ENCODE assay signal across 8 cellular contexts in genomic region chr20:25077610-25078169, GRCh38. TPM values are rescaled to one million over a fixed set of nuclear protein-coding genes. Genes with fewer than 3 reads are reported as not detected.
DNase-seq lines count a peak whose midpoint lies in the region; ATAC-seq and TF ChIP-seq lines count a peak whose summit lies in the region.

No MANE protein-coding gene starts in this region.

- H3K27ac ChIP-seq in cingulate gyrus (ENCODE audit: low read depth, low read length) = peak overlapping the region; percentile 47

- no peaks in the 10 kb centered on the region for H3K36me3 ChIP-seq in mucosa of descending colon (ENCODE audit: low read depth)

- POLR2A ChIA-PET in AG04449 (lab: Yijun Ruan, JAX) = no interaction called here

- H3K4me3 ChIP-seq in AG04449 (ENCODE audit: low read depth, low read length) (peak overlapping the region; percentile 29), mucosa of descending colon (no peak overlapping the region)

- TF ChIP-seq CTCF in AG04449 (IDR thresholded peaks at IDR 0.05; ENCODE audit: insufficient read depth, low read length, missing control alignments) (no peak), mucosa of descending colon (IDR thresholded peaks at IDR 0.05) (no peak), GM20000 (IDR thresholded peaks at IDR 0.05; ENCODE audit: extremely low read depth, missing control alignments) (no peak)

- TF ChIP-seq POLR2A in erythroblast (IDR thresholded peaks at IDR 0.05; ENCODE audit: low read length) = no peak

- CTCF ChIA-PET in AG04449 (lab: Yijun Ruan, JAX) = interaction anchor here (0.6 to 1.8 kb wide), 7 partner anchors 13 to 332 kb away, joined by 3 to 7 read pairs (median 4); no protein-coding TSS in a partner anchor

- no peaks in the 10 kb centered on the region for H3K9me3 ChIP-seq in mucosa of descending colon

- DNase-seq in AG04449 (ENCODE audit: low read depth, low spot score) (no peak), HuH-7.5 (ENCODE audit: low spot score) (peak; percentile 34), mucosa of descending colon (no peak), GM20000 (ENCODE audit: low spot score) (no peak), erythroblast (lab: John Stamatoyannopoulos, UW) (no peak)

- ATAC-seq in mucosa of descending colon = peak; percentile 21
- ATAC-seq in GM19467 (IDR thresholded peaks at IDR 0.05; ENCODE audit: unreplicated experiment) = no peak
- no peak for ATAC-seq in HG03571 (IDR thresholded peaks at IDR 0.05; ENCODE audit: unreplicated experiment)

- intact Hi-C loops in mucosa of descending colon (cut with DNase I, micrococcal nuclease) = no loop called here

- peaks cover 9% of the 10 kb centered on the region for H3K4me1 ChIP-seq in mucosa of descending colon (ENCODE audit: low read depth)

RNA-seq across cellular contexts. Expression of gene VSX1, which starts 4.3 kb away (rescaled TPM):
- under 1 TPM in 1 of 3 donors, not detected in 2; 0.22 TPM for total RNA-seq in mucosa of descending colon

RNA-seq across cellular contexts. Expression of gene ACSS1, which starts 19.8 kb away (rescaled TPM):
- 10 to 100 TPM; 29.8 to 37.9 (median 36.9) TPM for total RNA-seq in mucosa of descending colon
